ENCODE assay signal across 8 cellular contexts in genomic region chr10:124743188-124744046, GRCh38. TPM values are rescaled to one million over a fixed set of nuclear protein-coding genes. Genes with fewer than 3 reads are reported as not detected.
DNase-seq lines count a peak whose midpoint lies in the region; ATAC-seq and FAIRE-seq lines count a peak whose summit lies in the region.

No MANE protein-coding gene starts in this region.

- peak overlapping the region; percentile 16 for H3K27ac ChIP-seq in ectodermal cell (ENCODE audit: insufficient read depth, low read depth, low read length, poor library complexity, severe bottlenecking)
- H3K27ac ChIP-seq in mesodermal cell (ENCODE audit: low read depth, low read length, severe bottlenecking), result no peak overlapping the region

- peak overlapping the region; percentile 94 for H3K27ac Mint-ChIP-seq in T-helper 2 cell treated with Interferon-gamma antibody and Interleukin-4, amounts not matched to agents 5 μg/mL and 100 μg/mL, for 36 hours

- FAIRE-seq in urothelium cell line (lab: Jason Lieb, UNC), result no peak

- H3K36me3 ChIP-seq in ectodermal cell (ENCODE audit: control insufficient read depth, insufficient read depth, low read length) (no peaks in the 10 kb centered on the region), mesodermal cell (ENCODE audit: control insufficient read depth, insufficient read depth, low read length) (peaks cover 15% of the 10 kb centered on the region)

- peaks cover 12% of the 10 kb centered on the region for H3K27me3 ChIP-seq in ectodermal cell (ENCODE audit: control insufficient read depth, insufficient read depth, low read length, poor library complexity, severe bottlenecking)

- H3K4me3 ChIP-seq in ectodermal cell (ENCODE audit: insufficient read depth, low read depth, low read length) (peak overlapping the region; percentile 73), mesodermal cell (ENCODE audit: extremely low read depth, insufficient read depth, low read length, poor library complexity, severe bottlenecking) (peak overlapping the region; percentile 66)

- H3K4me3 Mint-ChIP-seq in T-helper 2 cell treated with Interferon-gamma antibody and Interleukin-4, amounts not matched to agents 5 μg/mL and 100 μg/mL, for 36 hours, result peak overlapping the region; percentile 98

- peaks cover 48% of the 10 kb centered on the region for H3K4me1 Mint-ChIP-seq in T-helper 2 cell treated with Interferon-gamma antibody and Interleukin-4, amounts not matched to agents 5 μg/mL and 100 μg/mL, for 36 hours (ENCODE audit: low read depth)

- WGBS in ectodermal cell, 2 experiments, result 0 to 1% methylated on average over 89 of the region's 89 CpGs
- 0 to 1% methylated on average over 53 to 54 of the region's 89 CpGs for WGBS in mesodermal cell (ENCODE audit: insufficient coverage in 2 of 2), 2 experiments

- H3K36me3 Mint-ChIP-seq in T-helper 2 cell treated with Interferon-gamma antibody and Interleukin-4, amounts not matched to agents 5 μg/mL and 100 μg/mL, for 36 hours (ENCODE audit: low read depth), result peaks cover 14% of the 10 kb centered on the region

- no peaks in the 10 kb centered on the region for H3K9me3 ChIP-seq in ectodermal cell (ENCODE audit: control insufficient read depth, low read length)
- no peaks in the 10 kb centered on the region for H3K9me3 ChIP-seq in mesodermal cell (ENCODE audit: control insufficient read depth, low read length)

- peak; percentile 15 for DNase-seq in NCI-H345 (lab: John Stamatoyannopoulos, UW)
- no peak for DNase-seq in NCI-H345 treated with DMSO at 0.1 percent for 48 hours (lab: John Stamatoyannopoulos, UW; ENCODE audit: unreplicated experiment)
- no peak for DNase-seq in T-helper 2 cell treated with Interferon-gamma antibody and Interleukin-4, amounts not matched to agents 5 μg/mL and 100 μg/mL, for 36 hours (ENCODE audit: low spot score)
- DNase-seq in urothelium cell line (ENCODE audit: low spot score), result peak; percentile 29

- ATAC-seq in HG03064 (IDR thresholded peaks at IDR 0.05; ENCODE audit: low read depth, unreplicated experiment) (peak; percentile 14), GM21528 (IDR thresholded peaks at IDR 0.05; ENCODE audit: low FRiP score, unreplicated experiment) (no peak)

- peaks cover 45% of the 10 kb centered on the region for H3K4me1 ChIP-seq in ectodermal cell (ENCODE audit: control insufficient read depth, insufficient read depth, low read length)
- H3K4me1 ChIP-seq in mesodermal cell (ENCODE audit: control insufficient read depth, insufficient read depth, low read length, poor library complexity, severe bottlenecking), result peaks cover 48% of the 10 kb centered on the region

- peaks cover 14% of the 10 kb centered on the region for H3K27me3 Mint-ChIP-seq in T-helper 2 cell treated with Interferon-gamma antibody and Interleukin-4, amounts not matched to agents 5 μg/mL and 100 μg/mL, for 36 hours (ENCODE audit: low read depth)

- H3K9me3 Mint-ChIP-seq in T-helper 2 cell treated with Interferon-gamma antibody and Interleukin-4, amounts not matched to agents 5 μg/mL and 100 μg/mL, for 36 hours, result no peaks in the 10 kb centered on the region

RNA-seq across cellular contexts. Expression of gene FAM53B, which starts 0.8 kb away (rescaled TPM):
- 23.8 TPM for polyA plus RNA-seq in ectodermal cell (2013, experiment 1 of 4)
- 23.7 TPM for polyA plus RNA-seq in ectodermal cell (2013, experiment 2 of 4)
- 19.7 TPM for polyA plus RNA-seq in ectodermal cell (2013, experiment 3 of 4)
- polyA plus RNA-seq in ectodermal cell (2013, experiment 4 of 4), result 21.1 TPM
- polyA plus RNA-seq in mesodermal cell (2013, experiment 1 of 2), result 10.9 TPM
- polyA plus RNA-seq in mesodermal cell (2013, experiment 2 of 2), result 10.6 TPM

RNA-seq across cellular contexts. Expression of gene EEF1AKMT2, which starts 48.3 kb away (rescaled TPM):
- polyA plus RNA-seq in ectodermal cell (2013, experiment 1 of 4), result 37.8 TPM
- 38.4 TPM for polyA plus RNA-seq in ectodermal cell (2013, experiment 2 of 4)
- polyA plus RNA-seq in ectodermal cell (2013, experiment 3 of 4), result 35.7 TPM
- 37.7 TPM for polyA plus RNA-seq in ectodermal cell (2013, experiment 4 of 4)
- polyA plus RNA-seq in mesodermal cell (2013, experiment 1 of 2), result 30.3 TPM
- polyA plus RNA-seq in mesodermal cell (2013, experiment 2 of 2), result 29.8 TPM

RNA-seq across cellular contexts. Expression of gene ABRAXAS2, which starts 58.2 kb away (rescaled TPM):
- polyA plus RNA-seq in ectodermal cell (2013, experiment 1 of 4), result 20.5 TPM
- 19.4 TPM for polyA plus RNA-seq in ectodermal cell (2013, experiment 2 of 4)
- polyA plus RNA-seq in ectodermal cell (2013, experiment 3 of 4), result 16.8 TPM
- polyA plus RNA-seq in ectodermal cell (2013, experiment 4 of 4), result 17.7 TPM
- 15.0 TPM for polyA plus RNA-seq in mesodermal cell (2013, experiment 1 of 2)
- 17.6 TPM for polyA plus RNA-seq in mesodermal cell (2013, experiment 2 of 2)

Comparison
In these comparisons a context has a peak if more than half of its experiments do, and no peak if none do; other contexts are left out.
1. DNase-seq: peak in NCI-H345 (single experiment) and urothelium cell line (single experiment); none in NCI-H345 treated with DMSO at 0.1 percent for 48 hours (single experiment) and T-helper 2 cell treated with Interferon-gamma antibody and Interleukin-4, amounts not matched to agents 5 μg/mL and 100 μg/mL, for 36 hours (single experiment).